Comparison of ENCODE assay signal across 8 cellular contexts in genomic region chr5:34022131-34022705, GRCh38. TPM values are rescaled to one million over a fixed set of nuclear protein-coding genes. Genes with fewer than 3 reads are reported as not detected.
DNase-seq lines count a peak whose midpoint lies in the region; ATAC-seq and TF ChIP-seq lines count a peak whose summit lies in the region.

No MANE protein-coding gene starts in this region.

- in situ Hi-C loops in GM23248 (cut with MboI): loop anchor here (25.0 kb wide), 1 partner anchor 865 kb away; no protein-coding TSS in a partner anchor

- peaks cover 22% of the 10 kb centered on the region for H3K4me1 ChIP-seq in GM23248 (ENCODE audit: insufficient read depth)

- H2AFZ ChIP-seq in GM23248: peak overlapping the region; percentile 76

- H3K79me2 ChIP-seq in GM23248 (ENCODE audit: insufficient read depth): no peaks in the 10 kb centered on the region

- no peaks in the 10 kb centered on the region for H3K9me3 ChIP-seq in GM23248 (ENCODE audit: low read depth)
- no peaks in the 10 kb centered on the region for H3K9me3 ChIP-seq in WERI-Rb-1 (ENCODE audit: severe bottlenecking)

- H3K36me3 ChIP-seq in GM23248 (ENCODE audit: low read depth) (no peaks in the 10 kb centered on the region), WERI-Rb-1 (no peaks in the 10 kb centered on the region)

- H4K20me1 ChIP-seq in GM23248 (ENCODE audit: insufficient read depth): no peaks in the 10 kb centered on the region

- peak overlapping the region; percentile 80 for H3K27ac ChIP-seq in GM23248
- H3K27ac ChIP-seq in WERI-Rb-1: no peak overlapping the region

- H3F3A ChIP-seq in GM23248 (ENCODE audit: insufficient read depth): peaks cover 23% of the 10 kb centered on the region

- TF ChIP-seq CTCF in WERI-Rb-1 (IDR thresholded peaks at IDR 0.05; ENCODE audit: low read depth, low read length): no peak

- H3K9ac ChIP-seq in GM23248: peak overlapping the region; percentile 35

- no peak overlapping the region for H3K4me3 ChIP-seq in GM23248
- no peak overlapping the region for H3K4me3 ChIP-seq in WERI-Rb-1 (ENCODE audit: low read depth, low read length)

- H3K9me2 ChIP-seq in GM23248 (ENCODE audit: insufficient read depth): no peaks in the 10 kb centered on the region

- 2 to 3% methylated on average over 2 of the region's 2 CpGs for WGBS in GM23248 (ENCODE audit: low coverage in 1 of 2, low lambda C conversion rate in 2 of 2, missing lambda C conversion rate in 2 of 2), 2 experiments

- H3K27me3 ChIP-seq in GM23248 (replicated peaks; ENCODE audit: insufficient read depth): no peaks in the 10 kb centered on the region
- H3K27me3 ChIP-seq in WERI-Rb-1 (ENCODE audit: insufficient read depth, low read depth, severe bottlenecking): no peaks in the 10 kb centered on the region

- H3K4me2 ChIP-seq in GM23248 (ENCODE audit: unreplicated experiment): peak overlapping the region; percentile 46

- peak; percentile 98 for ATAC-seq in GM18511 (IDR thresholded peaks at IDR 0.05; ENCODE audit: unreplicated experiment)

- DNase-seq in GM23248 (peak; percentile 74), OCI-M1 (lab: John Stamatoyannopoulos, UW) (peak; percentile 5), iris pigment epithelial cell (ENCODE audit: low read depth) (peak; percentile 61), hippocampal formation (lab: John Stamatoyannopoulos, UW) (no peak), WERI-Rb-1 (no peak), middle frontal gyrus (ENCODE audit: extremely low spot score, low spot score) (no peak), NCI-H2196 (lab: John Stamatoyannopoulos, UW; ENCODE audit: unreplicated experiment) (no peak)

RNA-seq across cellular contexts. Expression of gene AMACR, which starts 14.4 kb away (rescaled TPM):
- total RNA-seq in GM23248 (2014; rRNA removed; shearing (Covaris generic)): 22.3 and 22.5 TPM in 2 replicates
- 22.6 and 24.1 TPM in 2 replicates for polyA plus RNA-seq in GM23248 (2016; fragmentation: Nextera tagmentation; extraction: Ambion mirVana)

RNA-seq across cellular contexts. Expression of gene C1QTNF3, which starts 20.8 kb away (rescaled TPM):
- total RNA-seq in GM23248 (2014; rRNA removed; shearing (Covaris generic)): 0.11 and 0.38 TPM in 2 replicates
- 0.58 and 1.1 TPM in 2 replicates for polyA plus RNA-seq in GM23248 (2016; fragmentation: Nextera tagmentation; extraction: Ambion mirVana)

RNA-seq across cellular contexts. Expression of gene SLC45A2, which starts 37.7 kb away (rescaled TPM):
- not detected in 2 replicates for total RNA-seq in GM23248 (2014; rRNA removed; shearing (Covaris generic))
- polyA plus RNA-seq in GM23248 (2016; fragmentation: Nextera tagmentation; extraction: Ambion mirVana): not detected in 2 replicates

Comparison
In these comparisons a context has a peak if more than half of its experiments do, and no peak if none do; other contexts are left out.
1. DNase-seq: peak in GM23248 (single experiment), OCI-M1 (single experiment) and iris pigment epithelial cell (single experiment); none in hippocampal formation (0 of 2), WERI-Rb-1 (single experiment), middle frontal gyrus (single experiment) and NCI-H2196 (single experiment).